Comparison of ENCODE assay signal across 1 cellular context in the genomic region with DNA sequence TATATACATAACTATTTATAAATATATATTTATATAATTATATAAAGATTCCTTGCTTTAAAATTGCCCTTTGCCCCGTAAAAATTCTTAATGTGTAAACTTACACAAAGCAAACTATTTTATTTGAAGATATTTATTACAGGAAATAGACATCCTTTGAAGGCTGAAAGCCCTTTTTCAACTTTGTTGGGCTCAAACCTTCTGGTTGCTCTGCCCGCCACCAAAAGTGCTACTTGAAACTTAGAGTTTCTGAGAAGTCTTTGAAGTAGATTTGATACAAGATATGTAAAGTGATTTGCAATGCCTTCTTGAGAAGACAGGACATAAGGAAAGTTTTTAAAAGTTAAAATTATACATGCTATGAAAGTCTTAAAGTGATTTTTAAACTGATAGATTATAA.
TF ChIP-seq lines count a peak whose summit lies in the region.

No MANE protein-coding gene starts in this region.

TF ChIP-seq in H1, 55 proteins besides CTCF, POLR2A, EP300 and RAD21:
- TF ChIP-seq SP2 (IDR thresholded peaks at IDR 0.05; ENCODE audit: low read length) (no peak), TAF1 (IDR thresholded peaks at IDR 0.05; ENCODE audit: low read depth, low read length) (no peak), HDAC6 (IDR thresholded peaks at IDR 0.05; ENCODE audit: low read depth, low read length) (no peak), CEBPB (IDR thresholded peaks at IDR 0.05; ENCODE audit: low read depth, low read length) (no peak), KDM5A (IDR thresholded peaks at IDR 0.05; ENCODE audit: low read length) (no peak), JUND (IDR thresholded peaks at IDR 0.05; ENCODE audit: low read length) (no peak), SP1 (IDR thresholded peaks at IDR 0.05; ENCODE audit: low read depth, low read length) (no peak), TBP (IDR thresholded peaks at IDR 0.05; ENCODE audit: low read depth, low read length) (no peak), EZH2 (IDR thresholded peaks at IDR 0.05; ENCODE audit: low read depth, low read length, severe bottlenecking) (no peak), HDAC2 (IDR thresholded peaks at IDR 0.05; ENCODE audit: borderline replicate concordance in 1 of 2, low read depth in 2 of 2, low read length in 2 of 2) (no peak)
- TF ChIP-seq, protein P1, sequence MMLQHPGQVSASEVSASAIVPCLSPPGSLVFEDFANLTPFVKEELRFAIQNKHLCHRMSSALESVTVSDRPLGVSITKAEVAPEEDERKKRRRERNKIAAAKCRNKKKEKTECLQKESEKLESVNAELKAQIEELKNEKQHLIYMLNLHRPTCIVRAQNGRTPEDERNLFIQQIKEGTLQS (IDR thresholded peaks at IDR 0.05; ENCODE audit: insufficient read depth, low read depth, low read length) = no peak
- TF ChIP-seq, protein P2, sequence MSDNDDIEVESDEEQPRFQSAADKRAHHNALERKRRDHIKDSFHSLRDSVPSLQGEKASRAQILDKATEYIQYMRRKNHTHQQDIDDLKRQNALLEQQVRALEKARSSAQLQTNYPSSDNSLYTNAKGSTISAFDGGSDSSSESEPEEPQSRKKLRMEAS (IDR thresholded peaks at IDR 0.05) = no peak
TF ChIP-seq in H1: peak in this region for 0.
